2 cellular contexts compared by ENCODE assay signal in genomic region chr5:137914758-137915157, GRCh38.
TF ChIP-seq lines count a peak whose summit lies in the region.

No MANE protein-coding gene starts in this region.

TF ChIP-seq in HEK293, 187 proteins besides CTCF, POLR2A, EP300 and RAD21:
- TF ChIP-seq SCRT2 (tag by site-specific recombination; IDR thresholded peaks at IDR 0.05) (no peak), ZNF792 (tag by site-specific recombination; IDR thresholded peaks at IDR 0.05) (no peak), SETDB1 (IDR thresholded peaks at IDR 0.05; ENCODE audit: insufficient read length, low read length) (peak; percentile 48), REST (tag by site-specific recombination; IDR thresholded peaks at IDR 0.05) (no peak)

TF ChIP-seq in K562, 482 proteins besides CTCF, POLR2A, EP300 and RAD21:
- peak; percentile 92 for TF ChIP-seq ZNF324 (CRISPR knock-in tag; IDR thresholded peaks at IDR 0.05)
- TF ChIP-seq ETV5 (CRISPR knock-in tag; IDR thresholded peaks at IDR 0.05; ENCODE audit: low read depth), result no peak
- no peak for TF ChIP-seq USF1 (CRISPR knock-in tag; IDR thresholded peaks at IDR 0.05)
